ENCODE assay signal across 18 cellular contexts in genomic region chr20:63092660-63093215, GRCh38.
DNase-seq lines count a peak whose midpoint lies in the region; ATAC-seq and TF ChIP-seq lines count a peak whose summit lies in the region.
"Had no signal": no experiment of that assay in that cellular context is flagged by ENCODE, and none has a peak within 500 bp of the region (broad histone marks: within the 10 kb centered on the region; RNA-seq: fewer than 3 reads in every experiment).

No MANE protein-coding gene starts in this region.

- intact Hi-C loops in activated CD4-positive, alpha-beta T cell treated with anti-CD3 and anti-CD28 coated beads for 36 hours (cut with DNase I, micrococcal nuclease) = no loop called here
- intact Hi-C loops in posterior vena cava (cut with DNase I) = no loop called here

- no peaks in the 10 kb centered on the region for H3K4me1 ChIP-seq in endodermal cell (ENCODE audit: control insufficient read depth, insufficient read depth, low read length)
- H3K4me1 ChIP-seq: heart right ventricle had no signal

- peak; percentile 0 for DNase-seq in activated CD4-positive, alpha-beta T cell treated with anti-CD3 and anti-CD28 coated beads for 36 hours
- DNase-seq in activated CD4-positive, alpha-beta T cell treated with anti-CD3 and anti-CD28 coated beads for 4 hours = no peak
- DNase-seq in NB4 (ENCODE audit: low read depth) = peak; percentile 54
- DNase-seq in endodermal cell = peak; percentile 38
- DNase-seq in posterior vena cava (ENCODE audit: low spot score) = peak; percentile 62
- DNase-seq in OCI-M2 (lab: John Stamatoyannopoulos, UW; ENCODE audit: unreplicated experiment) = no peak
- DNase-seq in DMS153 (lab: John Stamatoyannopoulos, UW) = no peak
- DNase-seq: C1 segment of cervical spinal cord; DMS53; effector memory CD4-positive, alpha-beta T cell; NCI-H2081 treated with DMSO at 0.1 percent for 48 hours; NCI-H526; PC-9 had no signal

- H3K4me1 Mint-ChIP-seq in activated CD4-positive, alpha-beta T cell treated with anti-CD3 and anti-CD28 coated beads for 36 hours = no peaks in the 10 kb centered on the region
- H3K4me1 Mint-ChIP-seq in endodermal cell = no peaks in the 10 kb centered on the region
- H3K4me1 Mint-ChIP-seq: stimulated activated effector memory CD8-positive, alpha-beta T cell treated with anti-CD3 and anti-CD28 coated beads, Interleukin-12 subunit alpha, Interleukin-12 subunit beta, amount 100 ng/mL, for 72 hours had no signal

- peaks cover 9% of the 10 kb centered on the region for H3K27me3 Mint-ChIP-seq in activated CD4-positive, alpha-beta T cell treated with anti-CD3 and anti-CD28 coated beads for 36 hours
- H3K27me3 Mint-ChIP-seq in endodermal cell (ENCODE audit: insufficient read depth) = peaks cover 3% of the 10 kb centered on the region

- H3K9me3 ChIP-seq in endodermal cell (ENCODE audit: control insufficient read depth, low read length) = no peaks in the 10 kb centered on the region
- H3K9me3 ChIP-seq: heart right ventricle had no signal

- no peak overlapping the region for H3K4me3 ChIP-seq in NB4 (ENCODE audit: low read depth, low read length)
- no peak overlapping the region for H3K4me3 ChIP-seq in endodermal cell (ENCODE audit: low read length)
- H3K4me3 ChIP-seq: cardiac muscle cell, heart right ventricle, PC-9, skin epidermis had no signal

- H3K36me3 Mint-ChIP-seq in activated CD4-positive, alpha-beta T cell treated with anti-CD3 and anti-CD28 coated beads for 36 hours (ENCODE audit: low read depth) = no peaks in the 10 kb centered on the region
- H3K36me3 Mint-ChIP-seq in endodermal cell (ENCODE audit: low read depth) = no peaks in the 10 kb centered on the region
- H3K36me3 Mint-ChIP-seq: stimulated activated effector memory CD8-positive, alpha-beta T cell treated with anti-CD3 and anti-CD28 coated beads, Interleukin-12 subunit alpha, Interleukin-12 subunit beta, amount 100 ng/mL, for 72 hours had no signal

- CTCF ChIA-PET in activated CD4-positive, alpha-beta T cell treated with anti-CD3 and anti-CD28 coated beads for 36 hours (lab: Charles Lee) = interaction anchor here (0.7 kb wide), 1 partner anchor 35 kb away, joined by 4 read pairs; no protein-coding TSS in a partner anchor

- TF ChIP-seq CTCF in NB4 (IDR thresholded peaks at IDR 0.05; ENCODE audit: low read depth, low read length) (no peak), endodermal cell (conservative IDR thresholded peaks at IDR 0.05) (no peak)

- no peaks in the 10 kb centered on the region for H3K27me3 ChIP-seq in endodermal cell (ENCODE audit: control insufficient read depth, insufficient read depth, low read length, poor library complexity, severe bottlenecking)

- no peak overlapping the region for H3K4me3 Mint-ChIP-seq in activated CD4-positive, alpha-beta T cell treated with anti-CD3 and anti-CD28 coated beads for 36 hours
- H3K4me3 Mint-ChIP-seq in endodermal cell = no peak overlapping the region
- H3K4me3 Mint-ChIP-seq: stimulated activated effector memory CD8-positive, alpha-beta T cell treated with anti-CD3 and anti-CD28 coated beads, Interleukin-12 subunit alpha, Interleukin-12 subunit beta, amount 100 ng/mL, for 72 hours had no signal

- no peak overlapping the region for H3K9ac ChIP-seq in endodermal cell (ENCODE audit: extremely low read depth, low read length, poor library complexity, severe bottlenecking)

- H3K27ac Mint-ChIP-seq in activated CD4-positive, alpha-beta T cell treated with anti-CD3 and anti-CD28 coated beads for 36 hours = no peak overlapping the region
- no peak overlapping the region for H3K27ac Mint-ChIP-seq in endodermal cell
- H3K27ac Mint-ChIP-seq: stimulated activated effector memory CD8-positive, alpha-beta T cell treated with anti-CD3 and anti-CD28 coated beads, Interleukin-12 subunit alpha, Interleukin-12 subunit beta, amount 100 ng/mL, for 72 hours had no signal

- no peak for ATAC-seq in activated CD4-positive, alpha-beta T cell treated with anti-CD3 and anti-CD28 coated beads for 36 hours
- no peak for ATAC-seq in HG02852 (IDR thresholded peaks at IDR 0.05; ENCODE audit: unreplicated experiment)
- ATAC-seq: heart right ventricle; stimulated activated effector memory CD8-positive, alpha-beta T cell treated with anti-CD3 and anti-CD28 coated beads, Interleukin-12 subunit alpha, Interleukin-12 subunit beta, amount 100 ng/mL, for 72 hours had no signal

- no peak for TF ChIP-seq POLR2A in NB4 (IDR thresholded peaks at IDR 0.05; ENCODE audit: extremely low read depth, insufficient read length)

- no peak overlapping the region for H3K27ac ChIP-seq in endodermal cell (ENCODE audit: low read depth, low read length)
- H3K27ac ChIP-seq: cardiac muscle cell, heart right ventricle, PC-9, skin epidermis had no signal

- POLR2A ChIA-PET in activated CD4-positive, alpha-beta T cell treated with anti-CD3 and anti-CD28 coated beads for 36 hours (lab: Charles Lee) = no interaction called here

- 84 to 88% methylated on average over 14 to 25 of the region's 25 CpGs for WGBS in endodermal cell (ENCODE audit: insufficient coverage in 1 of 2, insufficient read length in 1 of 2), 2 experiments

- H3K36me3 ChIP-seq in endodermal cell (ENCODE audit: control insufficient read depth, insufficient read depth, low read length) = no peaks in the 10 kb centered on the region
- H3K36me3 ChIP-seq: cardiac muscle cell, heart right ventricle had no signal

- H3K9me3 Mint-ChIP-seq in activated CD4-positive, alpha-beta T cell treated with anti-CD3 and anti-CD28 coated beads for 36 hours (ENCODE audit: low read depth) = no peaks in the 10 kb centered on the region
- H3K9me3 Mint-ChIP-seq in endodermal cell = no peaks in the 10 kb centered on the region
- H3K9me3 Mint-ChIP-seq: stimulated activated effector memory CD8-positive, alpha-beta T cell treated with anti-CD3 and anti-CD28 coated beads, Interleukin-12 subunit alpha, Interleukin-12 subunit beta, amount 100 ng/mL, for 72 hours had no signal

Comparison
In these comparisons a context has a peak if more than half of its experiments do, and no peak if none do; other contexts are left out.
1. DNase-seq: peak in activated CD4-positive, alpha-beta T cell treated with anti-CD3 and anti-CD28 coated beads for 36 hours (single experiment), NB4 (single experiment), endodermal cell (single experiment) and posterior vena cava (single experiment); none in activated CD4-positive, alpha-beta T cell treated with anti-CD3 and anti-CD28 coated beads for 4 hours (0 of 2), OCI-M2 (single experiment) and DMS153 (single experiment).